In the genomic region with DNA sequence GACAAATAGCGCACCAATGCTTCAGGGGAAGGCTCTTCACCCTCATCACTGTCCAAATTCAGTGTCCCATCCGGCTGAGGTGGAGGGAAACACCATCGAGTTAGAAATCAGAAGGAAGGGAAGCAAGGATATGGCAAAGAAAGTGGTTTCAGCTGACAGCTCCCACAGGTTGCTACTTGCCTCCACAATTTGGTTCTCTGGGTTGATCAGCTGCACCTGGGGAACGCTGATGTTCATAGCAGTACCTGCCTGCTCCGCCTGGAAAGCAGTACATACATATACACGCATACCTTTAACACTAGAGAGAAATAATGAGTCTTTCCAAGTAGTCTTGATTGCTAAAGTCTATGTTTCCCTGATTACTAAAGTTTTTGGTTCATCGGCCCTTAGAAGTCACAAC, we compare ENCODE assay signal across 1 cellular context.
TF ChIP-seq lines count a peak whose summit lies in the region.

No MANE protein-coding gene starts in this region.

TF ChIP-seq in GM23338, 12 proteins besides CTCF, POLR2A, EP300 and RAD21:
- no peak for TF ChIP-seq NANOG (IDR thresholded peaks at IDR 0.05; ENCODE audit: borderline replicate concordance)
- no peak for TF ChIP-seq EZH2phosphoT487 (IDR thresholded peaks at IDR 0.05; ENCODE audit: unreplicated experiment)
- TF ChIP-seq CREB1 (CRISPR knock-in tag; IDR thresholded peaks at IDR 0.05; ENCODE audit: low read depth), result no peak
- no peak for TF ChIP-seq ZNF462 (CRISPR knock-in tag; IDR thresholded peaks at IDR 0.05)
- no peak for TF ChIP-seq ZNF114 (CRISPR knock-in tag; IDR thresholded peaks at IDR 0.05)
- no peak for TF ChIP-seq POLR2AphosphoS5 (IDR thresholded peaks at IDR 0.05; ENCODE audit: low read depth)
- no peak for TF ChIP-seq EZH2 (IDR thresholded peaks at IDR 0.05; ENCODE audit: low read depth, unreplicated experiment)
- TF ChIP-seq JUNB (IDR thresholded peaks at IDR 0.05; ENCODE audit: unreplicated experiment), result no peak
- no peak for TF ChIP-seq ETS1 (IDR thresholded peaks at IDR 0.05)
- TF ChIP-seq, protein P1, sequence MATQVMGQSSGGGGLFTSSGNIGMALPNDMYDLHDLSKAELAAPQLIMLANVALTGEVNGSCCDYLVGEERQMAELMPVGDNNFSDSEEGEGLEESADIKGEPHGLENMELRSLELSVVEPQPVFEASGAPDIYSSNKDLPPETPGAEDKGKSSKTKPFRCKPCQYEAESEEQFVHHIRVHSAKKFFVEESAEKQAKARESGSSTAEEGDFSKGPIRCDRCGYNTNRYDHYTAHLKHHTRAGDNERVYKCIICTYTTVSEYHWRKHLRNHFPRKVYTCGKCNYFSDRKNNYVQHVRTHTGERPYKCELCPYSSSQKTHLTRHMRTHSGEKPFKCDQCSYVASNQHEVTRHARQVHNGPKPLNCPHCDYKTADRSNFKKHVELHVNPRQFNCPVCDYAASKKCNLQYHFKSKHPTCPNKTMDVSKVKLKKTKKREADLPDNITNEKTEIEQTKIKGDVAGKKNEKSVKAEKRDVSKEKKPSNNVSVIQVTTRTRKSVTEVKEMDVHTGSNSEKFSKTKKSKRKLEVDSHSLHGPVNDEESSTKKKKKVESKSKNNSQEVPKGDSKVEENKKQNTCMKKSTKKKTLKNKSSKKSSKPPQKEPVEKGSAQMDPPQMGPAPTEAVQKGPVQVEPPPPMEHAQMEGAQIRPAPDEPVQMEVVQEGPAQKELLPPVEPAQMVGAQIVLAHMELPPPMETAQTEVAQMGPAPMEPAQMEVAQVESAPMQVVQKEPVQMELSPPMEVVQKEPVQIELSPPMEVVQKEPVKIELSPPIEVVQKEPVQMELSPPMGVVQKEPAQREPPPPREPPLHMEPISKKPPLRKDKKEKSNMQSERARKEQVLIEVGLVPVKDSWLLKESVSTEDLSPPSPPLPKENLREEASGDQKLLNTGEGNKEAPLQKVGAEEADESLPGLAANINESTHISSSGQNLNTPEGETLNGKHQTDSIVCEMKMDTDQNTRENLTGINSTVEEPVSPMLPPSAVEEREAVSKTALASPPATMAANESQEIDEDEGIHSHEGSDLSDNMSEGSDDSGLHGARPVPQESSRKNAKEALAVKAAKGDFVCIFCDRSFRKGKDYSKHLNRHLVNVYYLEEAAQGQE (IDR thresholded peaks at IDR 0.05; ENCODE audit: unreplicated experiment), result no peak
- TF ChIP-seq ZNF331 (CRISPR knock-in tag; IDR thresholded peaks at IDR 0.05; ENCODE audit: low read depth), result no peak
- TF ChIP-seq STAT1 (IDR thresholded peaks at IDR 0.05; ENCODE audit: unreplicated experiment), result no peak
